10 cellular contexts compared by ENCODE assay signal in genomic region chr22:46084943-46085830, GRCh38.
DNase-seq lines count a peak whose midpoint lies in the region; ATAC-seq and TF ChIP-seq lines count a peak whose summit lies in the region.
"Had no signal": no experiment of that assay in that cellular context is flagged by ENCODE, and none has a peak within 500 bp of the region (broad histone marks: within the 10 kb centered on the region; RNA-seq: fewer than 3 reads in every experiment).

No MANE protein-coding gene starts in this region.

- H3K4me1 ChIP-seq in duodenal mucosa (ENCODE audit: control insufficient read depth in 1 of 2, insufficient read depth in 2 of 2, low read length in 2 of 2), result peaks cover 56 to 60% of the 10 kb centered on the region in 2 donors

- H3K36me3 ChIP-seq in MG63, result peaks cover 97% of the 10 kb centered on the region
- H3K36me3 ChIP-seq in duodenal mucosa (ENCODE audit: control insufficient read depth in 1 of 2, insufficient read depth in 2 of 2, low read length in 2 of 2), result peaks cover 6 to 43% of the 10 kb centered on the region in 2 donors

- H3K9ac ChIP-seq in duodenal mucosa (ENCODE audit: low read depth in 1 of 2, low read length in 2 of 2), result peak overlapping the region; percentile 26 to 51

- H3K9me3 ChIP-seq in MG63, result no peaks in the 10 kb centered on the region
- H3K9me3 ChIP-seq in duodenal mucosa (ENCODE audit: control insufficient read depth in 1 of 2, low read length in 2 of 2), result no peaks in the 10 kb centered on the region
- H3K9me3 ChIP-seq: BLaER1 treated with 17β-estradiol and CSF1 and Interleukin-3, amounts not matched to agents 10 nM and 100 nM had no signal

- H3K27me3 ChIP-seq in MG63 (no peaks in the 10 kb centered on the region), duodenal mucosa (ENCODE audit: control insufficient read depth in 1 of 2, insufficient read depth in 2 of 2, low read length in 2 of 2) (no peaks in the 10 kb centered on the region)
- H3K27me3 ChIP-seq: BLaER1 treated with 17β-estradiol and CSF1 and Interleukin-3, amounts not matched to agents 10 nM and 100 nM had no signal

- no peak for TF ChIP-seq CTCF in 22Rv1 (IDR thresholded peaks at IDR 0.05)

- H3K27ac ChIP-seq in 22Rv1 (peak overlapping the region; percentile 100), duodenal mucosa (ENCODE audit: low read depth, low read length) (peak overlapping the region; percentile 76)
- H3K27ac ChIP-seq: BLaER1 treated with 17β-estradiol and CSF1 and Interleukin-3, amounts not matched to agents 10 nM and 100 nM had no signal

- H3K4me3 ChIP-seq in MG63 (peak overlapping the region; percentile 78), duodenal mucosa (ENCODE audit: low read depth in 1 of 2, low read length in 2 of 2) (peak overlapping the region; percentile 57 to 60)
- H3K4me3 ChIP-seq: BLaER1 treated with 17β-estradiol and CSF1 and Interleukin-3, amounts not matched to agents 10 nM and 100 nM; smooth muscle cell had no signal

- DNase-seq in MG63, result peak; percentile 94
- peak; percentile 76 for DNase-seq in mucosa of gallbladder (ENCODE audit: low spot score)
- no peak for DNase-seq in NCI-H1436 (lab: John Stamatoyannopoulos, UW)
- no peak for DNase-seq in KG1 (lab: John Stamatoyannopoulos, UW)

- ATAC-seq in HG02610 (IDR thresholded peaks at IDR 0.05; ENCODE audit: unreplicated experiment), result no peak
- ATAC-seq in HG02852 (IDR thresholded peaks at IDR 0.05; ENCODE audit: unreplicated experiment), result no peak

Comparison
In these comparisons a context has a peak if more than half of its experiments do, and no peak if none do; other contexts are left out.
1. DNase-seq: peak in MG63 (single experiment) and mucosa of gallbladder (single experiment); none in NCI-H1436 (single experiment) and KG1 (single experiment).